Comparison of ENCODE assay signal across 8 cellular contexts in the genomic region with DNA sequence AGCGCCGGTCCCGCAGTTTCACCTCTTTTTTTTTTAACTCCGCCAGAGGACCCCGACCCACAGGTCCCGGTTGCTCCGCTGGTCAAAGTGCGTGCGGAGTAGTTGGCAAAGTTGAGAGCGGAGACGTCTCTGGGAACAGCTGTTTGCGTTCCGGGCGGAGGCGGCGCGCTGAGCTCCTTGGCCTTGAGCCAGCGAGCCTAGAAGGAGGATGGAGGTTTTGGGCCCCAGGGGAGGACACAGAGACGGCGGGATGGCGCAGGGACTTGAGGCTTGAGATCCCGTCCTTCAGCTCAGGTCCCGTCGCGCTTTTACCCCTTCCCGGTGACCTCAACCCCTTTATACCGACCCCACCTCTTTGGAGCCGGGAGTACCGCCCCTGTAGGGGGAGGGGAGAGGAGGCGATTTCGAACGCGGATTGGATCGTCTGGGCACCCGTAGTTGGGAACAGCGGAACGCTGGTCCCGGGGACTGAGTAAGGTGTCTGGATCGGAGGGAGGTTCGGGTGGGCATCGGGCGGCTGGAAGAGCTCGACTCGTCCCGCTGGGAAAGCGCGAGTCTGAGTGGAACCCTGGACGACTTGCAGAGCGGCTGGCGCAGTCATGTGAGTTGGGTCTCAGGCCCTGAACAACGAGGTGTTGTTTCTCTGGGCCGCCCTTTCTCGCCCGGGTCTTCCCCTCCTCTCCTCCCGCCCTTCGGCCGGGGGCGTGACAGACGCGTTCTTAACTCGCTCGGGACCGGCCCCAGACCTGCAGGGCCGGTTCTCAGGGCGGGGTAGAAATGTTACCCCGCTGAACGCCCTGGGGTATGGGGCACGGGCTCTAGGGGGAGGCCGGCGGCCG. TPM values are rescaled to one million over a fixed set of nuclear protein-coding genes. Genes with fewer than 3 reads are reported as not detected.
DNase-seq lines count a peak whose midpoint lies in the region; ATAC-seq and TF ChIP-seq lines count a peak whose summit lies in the region.

TSS of gene WBP4 (plus strand) at position 435 of the 839 bp plus-strand sequence. CDS start at position 600, 165 bp downstream.

- peaks cover 0 to 64% of the 10 kb centered on the region in 2 donors for H3K4me1 ChIP-seq in right atrium auricular region
- peaks cover 64% of the 10 kb centered on the region for H3K4me1 ChIP-seq in psoas muscle
- peaks cover 1% of the 10 kb centered on the region for H3K4me1 ChIP-seq in urinary bladder (ENCODE audit: insufficient read depth)

- peak; percentile 71 for ATAC-seq in HG02852 (IDR thresholded peaks at IDR 0.05; ENCODE audit: unreplicated experiment)
- peak; percentile 81 to 85 (median 84) for ATAC-seq in psoas muscle

- 0 to 1% (median 0%) methylated on average over 65 to 71 of the region's 71 CpGs for WGBS in psoas muscle, 3 donors
- under 1% methylated on average over 71 of the region's 71 CpGs for WGBS in urinary bladder

- H3K9me3 ChIP-seq in right atrium auricular region (no peaks in the 10 kb centered on the region), psoas muscle (no peaks in the 10 kb centered on the region)

- in situ Hi-C loops in GM13977 (cut with MboI; ENCODE audit: low pct_unique_long_range_greater_than_20kb, low sequenced_read_pairs, unreplicated experiment): no loop called here

- H3K27ac ChIP-seq in right atrium auricular region: peak within 1 kb of the TSS; percentile 98
- H3K27ac ChIP-seq in psoas muscle: peak within 1 kb of the TSS; percentile 98
- H3K27ac ChIP-seq in urinary bladder (ENCODE audit: low read depth): peak within 1 kb of the TSS; percentile 98

- H3K4me3 ChIP-seq in right atrium auricular region: peak within 1 kb of the TSS; percentile 66 to 77
- H3K4me3 ChIP-seq in psoas muscle: peak within 1 kb of the TSS; percentile 88
- peak within 1 kb of the TSS; percentile 74 for H3K4me3 ChIP-seq in urinary bladder (ENCODE audit: low read depth, low read length)

- peak; percentile 90 for DNase-seq in GM13977 (ENCODE audit: low spot score)
- peak; percentile 92 for DNase-seq in NCI-H146 (lab: John Stamatoyannopoulos, UW)
- peak; percentile 95 for DNase-seq in amniotic stem cell (lab: John Stamatoyannopoulos, UW)
- DNase-seq in right atrium auricular region (ENCODE audit: low spot score): peak; percentile 92
- DNase-seq in psoas muscle: peak; percentile 95 to 97

- H3K27me3 ChIP-seq in right atrium auricular region (no peaks in the 10 kb centered on the region), psoas muscle (ENCODE audit: insufficient read depth in 3 of 3, low read length in 2 of 3) (no peaks in the 10 kb centered on the region)

- intact Hi-C loops in T-helper 1 cell treated with Interleukin-12 subunit alpha and Interleukin-12 subunit beta and Interleukin-4 antibody, amounts not matched to agents 30 ng/mL and 1 ng/mL, for 36 hours (cut with micrococcal nuclease): loop anchor here (1.0 to 10.0 kb wide), 15 partner anchors 42 to 1211 kb away; partner anchors contain the start of genes AKAP11, ELF1, KBTBD6 and KBTBD7
- intact Hi-C loops in psoas muscle (cut with DNase I): loop anchor here (5.0 to 10.0 kb wide), 4 partner anchors 71 to 286 kb away; partner anchors contain the start of genes KBTBD6 (in 2 of the 2), KBTBD7 (in 1 of the 2) and MRPS31 (in 1 of the 2)

- peaks cover 11% of the 10 kb centered on the region for H3K36me3 ChIP-seq in right atrium auricular region
- H3K36me3 ChIP-seq in psoas muscle (ENCODE audit: insufficient read depth in 1 of 2, low read depth in 1 of 2): peaks cover 0 to 25% of the 10 kb centered on the region in 2 donors
- no peaks in the 10 kb centered on the region for H3K36me3 ChIP-seq in urinary bladder (ENCODE audit: insufficient read depth)

- TF ChIP-seq CTCF in GM13977 (IDR thresholded peaks at IDR 0.05; ENCODE audit: extremely low read depth, insufficient read depth, missing control alignments): peak; percentile 22
- peak in 1 of 2 donors; percentile 25 for TF ChIP-seq CTCF in right atrium auricular region (IDR thresholded peaks at IDR 0.05)
- TF ChIP-seq CTCF in psoas muscle (IDR thresholded peaks at IDR 0.05): no peak

RNA-seq across cellular contexts. Expression of gene WBP4, which starts in this region (rescaled TPM):
- 10.2 TPM in 2 replicates for total RNA-seq in T-helper 1 cell treated with Interleukin-12 subunit alpha and Interleukin-12 subunit beta and Interleukin-4 antibody, amounts not matched to agents 30 ng/mL and 1 ng/mL, for 36 hours
- total RNA-seq in right atrium auricular region: 10 to 100 TPM; 14.0 to 18.0 TPM
- total RNA-seq in psoas muscle: 10 to 100 TPM; 18.8 to 24.9 (median 21.6) TPM
- 10 to 100 TPM; 18.1 to 37.0 (median 22.2) TPM for polyA plus RNA-seq in psoas muscle
- 14.5 TPM for total RNA-seq in urinary bladder
- polyA plus RNA-seq in urinary bladder: 14.5 TPM

Comparison
In these comparisons a context has a peak if more than half of its experiments do, and no peak if none do; other contexts are left out.
1. Peak in every context shown above with its lines: DNase-seq, ATAC-seq, H3K4me3 ChIP-seq and H3K27ac ChIP-seq.